In genomic region chr3:189630667-189631372, GRCh38 we compare ENCODE assay signal across 9 cellular contexts. TPM values are rescaled to one million over a fixed set of nuclear protein-coding genes. Genes with fewer than 3 reads are reported as not detected.
DNase-seq lines count a peak whose midpoint lies in the region; ATAC-seq and TF ChIP-seq lines count a peak whose summit lies in the region.
"Had no signal": no experiment of that assay in that cellular context is flagged by ENCODE, and none has a peak within 500 bp of the region (broad histone marks: within the 10 kb centered on the region; RNA-seq: fewer than 3 reads in every experiment).

No MANE protein-coding gene starts in this region.

- no peak for TF ChIP-seq CTCF in CD4-positive, alpha-beta T cell (IDR thresholded peaks at IDR 0.05)
- TF ChIP-seq CTCF in IMR-90 (conservative IDR thresholded peaks at IDR 0.05; ENCODE audit: low read depth, low read length) (no peak), fibroblast of lung (conservative IDR thresholded peaks at IDR 0.05 in 1 of 2, IDR thresholded peaks at IDR 0.05 in 1 of 2; ENCODE audit: low read depth in 1 of 2, low read length in 2 of 2) (no peak), colonic mucosa (IDR thresholded peaks at IDR 0.05) (no peak)

- no peak overlapping the region for H3K14ac ChIP-seq in IMR-90 (replicated peaks; ENCODE audit: low read depth, low read length)

- ATAC-seq in CD4-positive, alpha-beta T cell (ENCODE audit: poor library complexity): peak; percentile 29
- ATAC-seq in GM21390 (IDR thresholded peaks at IDR 0.05; ENCODE audit: unreplicated experiment): peak; percentile 64
- no peak for ATAC-seq in IMR-90 (ENCODE audit: low read depth)
- no peak for ATAC-seq in HG02970 (IDR thresholded peaks at IDR 0.05; ENCODE audit: low FRiP score, unreplicated experiment)

- POLR2A ChIA-PET in CD4-positive, alpha-beta T cell (lab: Charles Lee): interaction anchor here (0.7 to 1.4 kb wide), 3 partner anchors 9 to 12 kb away, joined by 3 to 4 read pairs (median 4); no protein-coding TSS in a partner anchor
- POLR2A ChIA-PET in IMR-90 (lab: Charles Lee; ENCODE audit: unreplicated experiment): no interaction called here

- no peaks in the 10 kb centered on the region for H3K9me1 ChIP-seq in IMR-90 (ENCODE audit: insufficient read depth, low read length)

- H4K20me1 ChIP-seq in IMR-90 (ENCODE audit: insufficient read depth, low read length) (no peaks in the 10 kb centered on the region), fibroblast of lung (ENCODE audit: control insufficient read depth, extremely low read depth, insufficient read depth, low read length) (no peaks in the 10 kb centered on the region)

- H3K27me3 ChIP-seq in CD4-positive, alpha-beta T cell (ENCODE audit: control insufficient read depth, insufficient read depth, low read length): no peaks in the 10 kb centered on the region
- H3K27me3 ChIP-seq in IMR-90 (ENCODE audit: control insufficient read depth, insufficient read depth, low read length) (no peaks in the 10 kb centered on the region; the same call in 1 of the 2 replicates), fibroblast of lung (ENCODE audit: control insufficient read depth, insufficient read depth, low read length) (no peaks in the 10 kb centered on the region), colonic mucosa (no peaks in the 10 kb centered on the region)

- H3K27ac Mint-ChIP-seq in CD4-positive, alpha-beta T cell: no peak overlapping the region
- H3K27ac Mint-ChIP-seq: stimulated activated naive CD8-positive, alpha-beta T cell treated with anti-CD3 and anti-CD28 coated beads, Interleukin-15, Interleukin-2, amounts not matched to agents 100 ng/mL and 50 ng/mL, for 24 hours had no signal

- no TSS peak for BruUV-seq in IMR-90 (replicated peaks; lab: Mats Ljungman, UMichigan)

- H3K27ac ChIP-seq in CD4-positive, alpha-beta T cell (ENCODE audit: low read depth, low read length): no peak overlapping the region
- H3K27ac ChIP-seq in IMR-90 (ENCODE audit: insufficient read depth, low read length) (no peak overlapping the region), fibroblast of lung (ENCODE audit: insufficient read depth, low read length) (no peak overlapping the region), colonic mucosa (no peak overlapping the region)

- no peak overlapping the region for H3K4me3 ChIP-seq in IMR-90 (ENCODE audit: insufficient read depth, low read depth, low read length)
- no peak overlapping the region for H3K4me3 ChIP-seq in fibroblast of lung (replicated peaks in 1 of 4; ENCODE audit: control extremely low read depth in 1 of 4, insufficient read depth in 1 of 4, low read depth in 3 of 4, low read length in 4 of 4)
- H3K4me3 ChIP-seq in colonic mucosa: no peak overlapping the region

- no peak overlapping the region for H4K5ac ChIP-seq in IMR-90 (ENCODE audit: low read depth, low read length)

- H3K23ac ChIP-seq in IMR-90 (ENCODE audit: low read depth, low read length): no peak overlapping the region

- 50% methylated on average over 1 of the region's 9 CpGs; no CpG with 5 or more reads in 1 of the 2 experiments for WGBS in IMR-90 (ENCODE audit: extremely low coverage in 2 of 2, insufficient read length in 1 of 2), 2 experiments

- no peaks in the 10 kb centered on the region for H3K9me3 ChIP-seq in CD4-positive, alpha-beta T cell (ENCODE audit: control insufficient read depth, low read length)
- no peaks in the 10 kb centered on the region for H3K9me3 ChIP-seq in IMR-90 (ENCODE audit: control insufficient read depth, insufficient read depth, low read length)
- no peaks in the 10 kb centered on the region for H3K9me3 ChIP-seq in fibroblast of lung (ENCODE audit: control insufficient read depth, insufficient read depth, low read depth, low read length)
- H3K9me3 ChIP-seq in colonic mucosa: no peaks in the 10 kb centered on the region

- no peaks in the 10 kb centered on the region for H3K36me3 ChIP-seq in IMR-90 (ENCODE audit: control insufficient read depth, insufficient read depth, low read length)
- H3K36me3 ChIP-seq in fibroblast of lung (ENCODE audit: control insufficient read depth, insufficient read depth, low read length): no peaks in the 10 kb centered on the region
- H3K36me3 ChIP-seq in colonic mucosa: no peaks in the 10 kb centered on the region

- H2BK15ac ChIP-seq in IMR-90 (ENCODE audit: low read depth, low read length): no peak overlapping the region

- H2AFZ ChIP-seq in IMR-90 (replicated peaks; ENCODE audit: low read length, poor library complexity): peak overlapping the region; percentile 24
- H2AFZ ChIP-seq in fibroblast of lung (ENCODE audit: low read length): peak overlapping the region; percentile 6

- H3K4me1 Mint-ChIP-seq in CD4-positive, alpha-beta T cell (ENCODE audit: low read depth): peaks cover 23% of the 10 kb centered on the region

- DNase-seq in CD4-positive, alpha-beta T cell: no peak
- DNase-seq in IMR-90: no peak
- no peak for DNase-seq in fibroblast of lung (ENCODE audit: low read depth in 2 of 2)
- no peak for DNase-seq in middle frontal gyrus (ENCODE audit: extremely low spot score, low spot score)
- DNase-seq in colonic mucosa: no peak
- DNase-seq in activated T-cell treated with anti-CD3 and anti-CD28 coated beads, Interleukin-2, amount 50 U/mL, for 1 hour: no peak

- no peak for TF ChIP-seq RAD21 in IMR-90 (IDR thresholded peaks at IDR 0.05; ENCODE audit: low read length)

- dilution Hi-C loops in IMR-90 (cut with HindIII; ENCODE audit: low sequenced_read_pairs, unreplicated experiment): no loop called here

- in situ Hi-C loops in IMR-90 (cut with MboI; ENCODE audit: low sequenced_read_pairs): no loop called here

- H3K4me3 Mint-ChIP-seq in CD4-positive, alpha-beta T cell: no peak overlapping the region
- H3K4me3 Mint-ChIP-seq: stimulated activated naive CD8-positive, alpha-beta T cell treated with anti-CD3 and anti-CD28 coated beads, Interleukin-15, Interleukin-2, amounts not matched to agents 100 ng/mL and 50 ng/mL, for 24 hours had no signal

- no peak overlapping the region for H2BK20ac ChIP-seq in IMR-90 (ENCODE audit: low read depth, low read length)

- H2BK120ac ChIP-seq in IMR-90 (ENCODE audit: low read depth, low read length): no peak overlapping the region

- H2AK9ac ChIP-seq in IMR-90 (replicated peaks; ENCODE audit: low read depth, low read length, poor library complexity): no peak overlapping the region

- H3K9me3 Mint-ChIP-seq in CD4-positive, alpha-beta T cell: no peaks in the 10 kb centered on the region
- H3K9me3 Mint-ChIP-seq: stimulated activated naive CD8-positive, alpha-beta T cell treated with anti-CD3 and anti-CD28 coated beads, Interleukin-15, Interleukin-2, amounts not matched to agents 100 ng/mL and 50 ng/mL, for 24 hours had no signal

- H3K4me2 ChIP-seq in IMR-90 (ENCODE audit: low read depth, low read length) (no peak overlapping the region), fibroblast of lung (ENCODE audit: extremely low read depth, insufficient read depth, low read length) (no peak overlapping the region)

- H3K4me1 ChIP-seq in IMR-90 (ENCODE audit: control insufficient read depth, insufficient read depth, low read length): no peaks in the 10 kb centered on the region
- no peaks in the 10 kb centered on the region for H3K4me1 ChIP-seq in fibroblast of lung (ENCODE audit: control insufficient read depth, extremely low read depth, insufficient read depth, low read length)
- no peaks in the 10 kb centered on the region for H3K4me1 ChIP-seq in colonic mucosa

- H3K79me2 ChIP-seq in fibroblast of lung (ENCODE audit: control insufficient read depth, insufficient read depth, low read length): no peaks in the 10 kb centered on the region

- no peak overlapping the region for H2AK5ac ChIP-seq in IMR-90 (ENCODE audit: low read depth, low read length)

- intact Hi-C loops in CD4-positive, alpha-beta T cell (cut with DNase I, micrococcal nuclease): loop anchor here in 1 of 2 experiments (5.0 kb wide), 1 partner anchor 1894 kb away; no protein-coding TSS in a partner anchor
- intact Hi-C loops in IMR-90 (cut with micrococcal nuclease): no loop called here
- intact Hi-C loops in colonic mucosa (cut with DNase I): no loop called here

- H3K4ac ChIP-seq in IMR-90 (ENCODE audit: low read depth, low read length): no peak overlapping the region

- H3K56ac ChIP-seq in IMR-90 (ENCODE audit: extremely low read depth, insufficient read depth, low read length): no peak overlapping the region

- CTCF ChIA-PET in CD4-positive, alpha-beta T cell (lab: Charles Lee): no interaction called here
- CTCF ChIA-PET in IMR-90 (lab: Yijun Ruan, JAX): no interaction called here

- H3K27me3 Mint-ChIP-seq in CD4-positive, alpha-beta T cell: no peaks in the 10 kb centered on the region
- H3K27me3 Mint-ChIP-seq: stimulated activated naive CD8-positive, alpha-beta T cell treated with anti-CD3 and anti-CD28 coated beads, Interleukin-15, Interleukin-2, amounts not matched to agents 100 ng/mL and 50 ng/mL, for 24 hours had no signal

- H3K18ac ChIP-seq in IMR-90 (ENCODE audit: low read depth, low read length): no peak overlapping the region

- H3K36me3 Mint-ChIP-seq in CD4-positive, alpha-beta T cell (ENCODE audit: low read depth): no peaks in the 10 kb centered on the region

- no peak overlapping the region for H3K9ac ChIP-seq in IMR-90 (ENCODE audit: low read depth, low read length)
- no peak overlapping the region for H3K9ac ChIP-seq in fibroblast of lung (ENCODE audit: insufficient read depth, low read length)
- no peak overlapping the region for H3K9ac ChIP-seq in colonic mucosa (ENCODE audit: low read depth in 2 of 2, low read length in 2 of 2)

- no peak overlapping the region for H4K91ac ChIP-seq in IMR-90 (ENCODE audit: insufficient read depth, low read depth, low read length)

- no peak for TF ChIP-seq POLR2A in IMR-90 (IDR thresholded peaks at IDR 0.05; ENCODE audit: low read depth, low read length)

- no peak overlapping the region for H2BK5ac ChIP-seq in IMR-90 (ENCODE audit: low read depth, low read length, poor library complexity, severe bottlenecking)

- no peak overlapping the region for H4K8ac ChIP-seq in IMR-90 (ENCODE audit: low read depth in 2 of 2, low read length in 2 of 2)

- H3K79me1 ChIP-seq in IMR-90 (ENCODE audit: low read depth in 1 of 2, low read length in 2 of 2): no peaks in the 10 kb centered on the region

TF ChIP-seq in IMR-90, 13 proteins besides CTCF, POLR2A, EP300 and RAD21 (continues in another document):
- no peak for TF ChIP-seq SMC3 (IDR thresholded peaks at IDR 0.05; ENCODE audit: low read depth, low read length)
- TF ChIP-seq MAZ (IDR thresholded peaks at IDR 0.05; ENCODE audit: borderline replicate concordance, low read depth, low read length): no peak
- TF ChIP-seq RFX5 (IDR thresholded peaks at IDR 0.05; ENCODE audit: low read depth, low read length): no peak
- no peak for TF ChIP-seq BHLHE40 (IDR thresholded peaks at IDR 0.05; ENCODE audit: low read depth, low read length)

RNA-seq across cellular contexts. Expression of gene TP63, which starts 0.4 kb away (rescaled TPM):
- under 1 TPM in 1 of 2 experiments, not detected in 1; 0.31 TPM for total RNA-seq in CD4-positive, alpha-beta T cell
- not detected in 2 replicates for total RNA-seq in IMR-90 (2012; rRNA removed)
- not detected in 2 replicates for polyA plus RNA-seq in IMR-90 (2012; rRNA removed)
- not detected in 2 replicates for polyA plus RNA-seq in IMR-90 (2012; cell fraction: cytosol; rRNA removed)
- not detected in 2 replicates for polyA plus RNA-seq in IMR-90 (2012; cell fraction: nucleus; rRNA removed; ENCODE audit: low replicate concordance)
- total RNA-seq in fibroblast of lung: under 0.01 TPM in 1 of 2 replicates, not detected in the other
- polyA plus RNA-seq in fibroblast of lung: 0.06 TPM in 1 of 2 replicates, not detected in the other
- not detected in 2 replicates for polyA plus RNA-seq in fibroblast of lung (2012)
- not detected in 2 replicates for polyA minus RNA-seq in fibroblast of lung (ENCODE audit: low replicate concordance)
- total RNA-seq in colonic mucosa: not detected

Comparison
In these comparisons a context has a peak if more than half of its experiments do, and no peak if none do; other contexts are left out.
1. ATAC-seq: peak in CD4-positive, alpha-beta T cell (single experiment) and GM21390 (single experiment); none in IMR-90 (single experiment) and HG02970 (single experiment).